ENCODE assay signal across 16 cellular contexts in genomic region chr2:109237792-109238191, GRCh38.
DNase-seq lines count a peak whose midpoint lies in the region; ATAC-seq and TF ChIP-seq lines count a peak whose summit lies in the region.
"Had no signal": no experiment of that assay in that cellular context is flagged by ENCODE, and none has a peak within 500 bp of the region (broad histone marks: within the 10 kb centered on the region; RNA-seq: fewer than 3 reads in every experiment).

No MANE protein-coding gene starts in this region.

- intact Hi-C loops in Right ventricle myocardium superior (cut with DNase I), result no loop called here
- intact Hi-C loops in spleen (cut with DNase I; ENCODE audit: low total_unique reads), result no loop called here

- H3K4me3 ChIP-seq in right atrium auricular region (no peak overlapping the region), spleen (peak overlapping the region in 1 of 8 donors; percentile 37), hepatocyte (no peak overlapping the region)
- H3K4me3 ChIP-seq: A549 had no signal

- H3K36me3 Mint-ChIP-seq in T-helper 17 cell (ENCODE audit: low read depth), result peaks cover 2% of the 10 kb centered on the region
- H3K36me3 Mint-ChIP-seq: IgD-negative memory B cell had no signal

- peaks cover 24% of the 10 kb centered on the region for H3K27me3 Mint-ChIP-seq in T-helper 17 cell

- H3K27me3 ChIP-seq in right atrium auricular region, result no peaks in the 10 kb centered on the region
- H3K27me3 ChIP-seq in spleen (replicated peaks in 1 of 7), result no peaks in the 10 kb centered on the region
- no peaks in the 10 kb centered on the region for H3K27me3 ChIP-seq in hepatocyte

- peak overlapping the region; percentile 16 for H3K27ac Mint-ChIP-seq in T-helper 17 cell
- H3K27ac Mint-ChIP-seq: H9, IgD-negative memory B cell had no signal

- H3K4me1 ChIP-seq in right atrium auricular region (peaks cover 0 to 47% of the 10 kb centered on the region in 2 donors), spleen (peaks cover 11 to 61% (median 42%) of the 10 kb centered on the region in 6 donors), hepatocyte (ENCODE audit: insufficient read depth) (no peaks in the 10 kb centered on the region)

- H3K9me2 ChIP-seq in hepatocyte (replicated peaks; ENCODE audit: insufficient read depth), result no peaks in the 10 kb centered on the region

- WGBS in spleen, 5 donors, result 85 to 94% (median 91%) methylated on average over 2 of the region's 2 CpGs
- 97% methylated on average over 2 of the region's 2 CpGs for WGBS in hepatocyte (ENCODE audit: low lambda C conversion rate, missing lambda C conversion rate)

- no peak for ATAC-seq in Right ventricle myocardium superior (ENCODE audit: poor library complexity)
- no peak for ATAC-seq in T-helper 17 cell
- no peak for ATAC-seq in GM21723 (IDR thresholded peaks at IDR 0.05; ENCODE audit: unreplicated experiment)
- ATAC-seq: A549 had no signal

- H3K4me3 Mint-ChIP-seq in T-helper 17 cell, result no peak overlapping the region
- H3K4me3 Mint-ChIP-seq: H9 had no signal

- DNase-seq in right atrium auricular region (ENCODE audit: low spot score), result peak; percentile 32
- no peak for DNase-seq in Right ventricle myocardium superior
- peak; percentile 34 for DNase-seq in HCEC 1CT
- DNase-seq in T-helper 17 cell, result no peak
- no peak for DNase-seq in spleen
- DNase-seq in kidney tubule cell (ENCODE audit: low spot score), result no peak
- DNase-seq in hepatocyte (ENCODE audit: low spot score), result no peak
- DNase-seq: DMS 273 treated with DMSO at 0.1 percent for 48 hours, H9, NCI-H1105 treated with DMSO at 0.1 percent for 48 hours, NCI-H1694, NCI-H2227 treated with DMSO at 0.1 percent for 48 hours, NCI-H774 had no signal

- TF ChIP-seq POLR2A in spleen (IDR thresholded peaks at IDR 0.05), result no peak

- H3K36me3 ChIP-seq in right atrium auricular region (no peaks in the 10 kb centered on the region), spleen (no peaks in the 10 kb centered on the region), hepatocyte (replicated peaks; ENCODE audit: insufficient read depth, low read depth) (no peaks in the 10 kb centered on the region)

- H3K79me2 ChIP-seq in hepatocyte, result no peaks in the 10 kb centered on the region

- no peaks in the 10 kb centered on the region for H4K20me1 ChIP-seq in hepatocyte (ENCODE audit: insufficient read depth, poor library complexity, severe bottlenecking)

- no peak overlapping the region for H3K4me2 ChIP-seq in hepatocyte
- H3K4me2 ChIP-seq: A549 had no signal

- H2AFZ ChIP-seq in hepatocyte, result no peak overlapping the region

- peaks cover 12% of the 10 kb centered on the region for H3K4me1 Mint-ChIP-seq in T-helper 17 cell

- H3K9me3 ChIP-seq in right atrium auricular region (no peaks in the 10 kb centered on the region), T-helper 17 cell (ENCODE audit: control insufficient read depth, low read length, poor library complexity, severe bottlenecking) (no peaks in the 10 kb centered on the region), spleen (no peaks in the 10 kb centered on the region), hepatocyte (ENCODE audit: low read depth) (no peaks in the 10 kb centered on the region)
- H3K9me3 ChIP-seq: A549 had no signal

- TF ChIP-seq CTCF in right atrium auricular region (IDR thresholded peaks at IDR 0.05) (no peak), spleen (IDR thresholded peaks at IDR 0.05 in 8 of 11, conservative IDR thresholded peaks at IDR 0.05 in 3 of 11) (no peak), hepatocyte (IDR thresholded peaks at IDR 0.05; ENCODE audit: poor library complexity) (no peak)

- H3K27ac ChIP-seq in right atrium auricular region (no peak overlapping the region), spleen (peak overlapping the region in 6 of 8 donors; percentile 46 to 83 (median 71)), hepatocyte (no peak overlapping the region)
- H3K27ac ChIP-seq: A549 had no signal

Comparison
In these comparisons a context has a peak if more than half of its experiments do, and no peak if none do; other contexts are left out.
1. DNase-seq: peak in right atrium auricular region (single experiment) and HCEC 1CT (single experiment); none in Right ventricle myocardium superior (single experiment), T-helper 17 cell (0 of 3), spleen (single experiment), kidney tubule cell (single experiment) and hepatocyte (single experiment).
2. H3K27ac ChIP-seq: peak in spleen (6 of 8); none in right atrium auricular region (0 of 2) and hepatocyte (single experiment).